ENCODE assay signal across 12 cellular contexts in the genomic region with DNA sequence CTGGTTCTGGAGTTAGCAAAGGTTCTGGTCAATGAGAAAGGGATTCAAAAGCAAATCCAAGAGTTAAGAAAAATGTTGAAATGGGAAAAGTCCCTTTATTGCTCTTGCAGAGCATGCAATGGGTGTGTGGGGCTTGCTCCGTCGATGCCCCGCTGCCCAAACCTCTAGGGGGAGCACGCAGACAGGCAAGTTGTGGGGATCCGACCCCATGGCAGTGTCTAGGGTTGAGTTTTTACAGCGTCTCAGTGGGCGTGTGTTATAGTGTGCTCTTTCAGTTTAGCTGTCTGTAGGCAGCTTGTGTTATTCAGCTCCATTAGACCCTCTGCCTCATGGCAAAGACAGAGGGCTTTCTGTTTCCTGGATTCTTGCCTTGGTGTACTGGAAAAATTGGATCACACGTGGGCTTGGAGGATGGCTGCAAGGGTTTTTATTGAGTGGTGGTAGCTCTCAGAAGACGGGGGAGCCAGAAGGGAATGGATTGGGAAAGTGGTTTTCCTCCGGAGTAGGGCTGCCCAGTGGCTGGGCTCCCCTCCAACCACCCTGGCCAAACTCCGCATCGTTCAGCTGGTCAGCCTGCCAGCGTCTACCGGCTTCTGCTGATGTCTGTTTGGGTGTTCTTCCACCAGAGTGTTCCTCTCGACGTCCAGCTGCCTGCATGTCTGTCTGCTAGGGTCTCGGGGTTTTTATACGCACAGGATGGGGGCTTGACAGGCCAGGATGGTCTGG.
DNase-seq lines count a peak whose midpoint lies in the region; ATAC-seq and TF ChIP-seq lines count a peak whose summit lies in the region.
"Had no signal": no experiment of that assay in that cellular context is flagged by ENCODE, and none has a peak within 500 bp of the region (broad histone marks: within the 10 kb centered on the region; RNA-seq: fewer than 3 reads in every experiment).

No MANE protein-coding gene starts in this region.

- H3K9me3 ChIP-seq in cardiac muscle cell (ENCODE audit: low read depth) (peaks cover 3% of the 10 kb centered on the region), lower lobe of right lung (peaks cover 16% of the 10 kb centered on the region), upper lobe of left lung (peaks cover 0 to 16% (median 9%) of the 10 kb centered on the region in 4 donors)

- H3K4me1 ChIP-seq in cardiac muscle cell (ENCODE audit: low read depth) = no peaks in the 10 kb centered on the region
- no peaks in the 10 kb centered on the region for H3K4me1 ChIP-seq in lower lobe of right lung
- no peaks in the 10 kb centered on the region for H3K4me1 ChIP-seq in upper lobe of left lung
- H3K4me1 ChIP-seq: Caco-2 had no signal

- H3K36me3 ChIP-seq in cardiac muscle cell = no peaks in the 10 kb centered on the region
- H3K36me3 ChIP-seq in lower lobe of right lung = no peaks in the 10 kb centered on the region
- H3K36me3 ChIP-seq in upper lobe of left lung = no peaks in the 10 kb centered on the region

- no peak for TF ChIP-seq EP300 in upper lobe of left lung (IDR thresholded peaks at IDR 0.05)

- H3K4me3 ChIP-seq in cardiac muscle cell (no peak overlapping the region), choroid plexus epithelial cell (ENCODE audit: low read depth, low read length) (no peak overlapping the region), lower lobe of right lung (no peak overlapping the region), upper lobe of left lung (no peak overlapping the region)

- DNase-seq in cardiac muscle cell (ENCODE audit: low read depth in 1 of 2, low spot score in 1 of 2) (peak; percentile 2 to 46), cardiac septum (ENCODE audit: low spot score) (no peak), choroid plexus epithelial cell (ENCODE audit: low read depth) (no peak), lower lobe of right lung (no peak), upper lobe of left lung (peak in 1 of 2 donors; percentile 20)
- DNase-seq in stimulated activated CD4-positive, alpha-beta T cell treated with anti-CD3 and anti-CD28 coated beads, Interleukin-4, amount 100 ng/mL, for 24 hours = no peak
- DNase-seq in central memory CD4-positive, alpha-beta T cell = no peak
- DNase-seq: ACHN; activated naive CD4-positive, alpha-beta T cell treated with Interleukin-2 at 50 U/mL for 16 hours; NCI-H1092 had no signal

- no peak overlapping the region for H3K27ac ChIP-seq in cardiac muscle cell
- no peak overlapping the region for H3K27ac ChIP-seq in lower lobe of right lung
- no peak overlapping the region for H3K27ac ChIP-seq in upper lobe of left lung

- intact Hi-C loops in cardiac septum (cut with DNase I) (no loop called here), lower lobe of right lung (cut with DNase I) (no loop called here)

- H3K27me3 ChIP-seq in cardiac muscle cell = no peaks in the 10 kb centered on the region
- no peaks in the 10 kb centered on the region for H3K27me3 ChIP-seq in lower lobe of right lung (ENCODE audit: low read depth)
- H3K27me3 ChIP-seq in upper lobe of left lung = no peaks in the 10 kb centered on the region

- 69% methylated on average over 18 of the region's 18 CpGs for WGBS in upper lobe of left lung, 2 donors

- peak; percentile 28 to 54 for ATAC-seq in lower lobe of right lung
- ATAC-seq in upper lobe of left lung (ENCODE audit: low FRiP score in 2 of 2) = peak; percentile 32 to 43
- ATAC-seq in HG03045 (IDR thresholded peaks at IDR 0.05; ENCODE audit: unreplicated experiment) = no peak

- TF ChIP-seq CTCF in cardiac muscle cell (IDR thresholded peaks at IDR 0.05; ENCODE audit: low read depth, low read length) (peak; percentile 40), choroid plexus epithelial cell (conservative IDR thresholded peaks at IDR 0.05; ENCODE audit: low read depth, low read length) (peak; percentile 9), lower lobe of right lung (IDR thresholded peaks at IDR 0.05) (no peak), upper lobe of left lung (IDR thresholded peaks at IDR 0.05) (no peak)

- TF ChIP-seq POLR2A in upper lobe of left lung (IDR thresholded peaks at IDR 0.05) = no peak

Comparison
In these comparisons a context has a peak if more than half of its experiments do, and no peak if none do; other contexts are left out.
1. DNase-seq: peak in cardiac muscle cell (2 of 2); none in cardiac septum (single experiment), choroid plexus epithelial cell (single experiment), lower lobe of right lung (single experiment), stimulated activated CD4-positive, alpha-beta T cell treated with anti-CD3 and anti-CD28 coated beads, Interleukin-4, amount 100 ng/mL, for 24 hours (single experiment) and central memory CD4-positive, alpha-beta T cell (single experiment).
2. CTCF ChIP-seq: peak in cardiac muscle cell (single experiment) and choroid plexus epithelial cell (single experiment); none in lower lobe of right lung (single experiment) and upper lobe of left lung (0 of 6).